ENCODE assay signal across 16 cellular contexts in genomic region chr16:56211471-56211944, GRCh38. TPM values are rescaled to one million over a fixed set of nuclear protein-coding genes. Genes with fewer than 3 reads are reported as not detected.
DNase-seq lines count a peak whose midpoint lies in the region; ATAC-seq and TF ChIP-seq lines count a peak whose summit lies in the region.
"Had no signal": no experiment of that assay in that cellular context is flagged by ENCODE, and none has a peak within 500 bp of the region (broad histone marks: within the 10 kb centered on the region; RNA-seq: fewer than 3 reads in every experiment).

No MANE protein-coding gene starts in this region.

- H3K9me3 ChIP-seq in DND-41 (ENCODE audit: insufficient read depth, low read length, severe bottlenecking) = no peaks in the 10 kb centered on the region
- 0 out of 2 replicates have a peak, but pooled peaks cover 2% of the 10 kb centered on the region for H3K9me3 ChIP-seq in SJSA1 (replicated peaks)
- H3K9me3 ChIP-seq in right atrium auricular region = no peaks in the 10 kb centered on the region
- H3K9me3 ChIP-seq: breast epithelium had no signal

- peaks cover 27% of the 10 kb centered on the region; the same call in 1 of the 2 replicates for H4K20me1 ChIP-seq in DND-41 (ENCODE audit: insufficient read depth, low read length)

- H3K36me3 ChIP-seq in DND-41 (ENCODE audit: insufficient read depth, low read length) (no peaks in the 10 kb centered on the region), SJSA1 (no peaks in the 10 kb centered on the region), right atrium auricular region (no peaks in the 10 kb centered on the region), rectal smooth muscle tissue (ENCODE audit: control insufficient read depth, insufficient read depth, low read length) (no peaks in the 10 kb centered on the region)
- H3K36me3 ChIP-seq: breast epithelium had no signal

- H2AFZ ChIP-seq in DND-41 (ENCODE audit: low read depth, low read length) = no peak overlapping the region

- TF ChIP-seq CTCF in DND-41 (IDR thresholded peaks at IDR 0.05; ENCODE audit: borderline replicate concordance, extremely low read depth, low read length, poor library complexity, severe bottlenecking) (no peak), right atrium auricular region (IDR thresholded peaks at IDR 0.05) (no peak), GM10248 (IDR thresholded peaks at IDR 0.05; ENCODE audit: control extremely low read depth, extremely low read depth, low read depth, missing control alignments) (no peak)

- H3K4me1 ChIP-seq in DND-41 (ENCODE audit: insufficient read depth, low read length) (no peaks in the 10 kb centered on the region), SJSA1 (replicated peaks) (peaks cover 19% of the 10 kb centered on the region), right atrium auricular region (peaks cover 0 to 20% of the 10 kb centered on the region in 2 donors), rectal smooth muscle tissue (ENCODE audit: control insufficient read depth, insufficient read depth, low read length) (peaks cover 40% of the 10 kb centered on the region)
- H3K4me1 ChIP-seq: breast epithelium had no signal

- peaks cover 35% of the 10 kb centered on the region for H3K79me2 ChIP-seq in DND-41 (ENCODE audit: insufficient read depth, low read length)

- no peaks in the 10 kb centered on the region for H3K27me3 ChIP-seq in DND-41 (ENCODE audit: insufficient read depth, low read length, poor library complexity)
- no peaks in the 10 kb centered on the region for H3K27me3 ChIP-seq in SJSA1 (replicated peaks)
- no peaks in the 10 kb centered on the region for H3K27me3 ChIP-seq in right atrium auricular region
- H3K27me3 ChIP-seq in rectal smooth muscle tissue (ENCODE audit: control insufficient read depth, insufficient read depth, low read length) = no peaks in the 10 kb centered on the region

- H3K9ac ChIP-seq in DND-41 (ENCODE audit: low read depth, low read length) = no peak overlapping the region
- H3K9ac ChIP-seq in rectal smooth muscle tissue (ENCODE audit: low read length) = no peak overlapping the region

- no peak overlapping the region for H3K4me3 ChIP-seq in DND-41 (ENCODE audit: low read depth in 1 of 2, low read length in 2 of 2)
- H3K4me3 ChIP-seq in SJSA1 = no peak overlapping the region
- peak overlapping the region in 1 of 2 donors; percentile 2 for H3K4me3 ChIP-seq in right atrium auricular region
- peak overlapping the region; percentile 23 for H3K4me3 ChIP-seq in rectal smooth muscle tissue (ENCODE audit: low read length)
- H3K4me3 ChIP-seq: breast epithelium had no signal

- POLR2A ChIA-PET in GM10248 (lab: Yijun Ruan, JAX) = no interaction called here

- no peak for ATAC-seq in DND-41 (ENCODE audit: insufficient read depth, low read depth)
- ATAC-seq in GM21576 (IDR thresholded peaks at IDR 0.05; ENCODE audit: unreplicated experiment) = no peak
- ATAC-seq: stimulated activated naive B cell treated with anti-CD40 and anti-IgM and Interleukin-4, amounts not matched to agents 10 μg/mL and 1 μg/mL and 100 μg/mL, for 72 hours had no signal

- DNase-seq in DND-41 = no peak
- DNase-seq in SJSA1 (ENCODE audit: low read depth in 1 of 2, low spot score in 2 of 2) = no peak
- no peak for DNase-seq in right atrium auricular region (ENCODE audit: low spot score)
- no peak for DNase-seq in SHP77 treated with DMSO at 0.1 percent for 48 hours (lab: John Stamatoyannopoulos, UW)
- DNase-seq in GM10248 (ENCODE audit: extremely low spot score) = no peak
- no peak for DNase-seq in NCI-H1048 (lab: John Stamatoyannopoulos, UW)
- DNase-seq: activated gamma-delta T cell treated with Interleukin-2 at 50 U/mL for 16 hours; KBM-7; NCI-H187; NCI-H82; posterior cingulate gyrus; stimulated activated naive B cell treated with anti-CD40 and anti-IgM and Interleukin-4, amounts not matched to agents 10 μg/mL and 1 μg/mL and 100 μg/mL, for 72 hours had no signal

- 0 out of 2 replicates have a peak overlapping the region, but pooled peaks have one; percentile 9 for H3K27ac ChIP-seq in DND-41 (ENCODE audit: low read length)
- peak overlapping the region; percentile 25; the same call in 1 of the 2 replicates for H3K27ac ChIP-seq in SJSA1
- H3K27ac ChIP-seq in right atrium auricular region = peak overlapping the region; percentile 67 to 74
- peak overlapping the region; percentile 92 for H3K27ac ChIP-seq in rectal smooth muscle tissue (ENCODE audit: low read depth, low read length)
- H3K27ac ChIP-seq: breast epithelium had no signal

- H3K4me2 ChIP-seq in DND-41 (ENCODE audit: insufficient read depth, low read length) = no peak overlapping the region

- CTCF ChIA-PET in GM10248 (lab: Yijun Ruan, JAX) = no interaction called here

RNA-seq across cellular contexts. Expression of gene GNAO1, which starts 20.2 kb away (rescaled TPM):
- 5.1 and 8.5 TPM in 2 replicates for total RNA-seq in SJSA1 (2014; rRNA removed; shearing (Covaris generic))
- 10 to 100 TPM; 43.1 to 54.8 TPM for total RNA-seq in right atrium auricular region
- total RNA-seq: lung microvascular endothelial cell had no signal

Comparison
In these comparisons a context has a peak if more than half of its experiments do, and no peak if none do; other contexts are left out.
1. H3K27ac ChIP-seq: peak in every context shown above with its lines; median percentile 92 in rectal smooth muscle tissue; 70 in right atrium auricular region; 25 in SJSA1; 9 in DND-41.